14 cellular contexts compared by ENCODE assay signal in the genomic region with DNA sequence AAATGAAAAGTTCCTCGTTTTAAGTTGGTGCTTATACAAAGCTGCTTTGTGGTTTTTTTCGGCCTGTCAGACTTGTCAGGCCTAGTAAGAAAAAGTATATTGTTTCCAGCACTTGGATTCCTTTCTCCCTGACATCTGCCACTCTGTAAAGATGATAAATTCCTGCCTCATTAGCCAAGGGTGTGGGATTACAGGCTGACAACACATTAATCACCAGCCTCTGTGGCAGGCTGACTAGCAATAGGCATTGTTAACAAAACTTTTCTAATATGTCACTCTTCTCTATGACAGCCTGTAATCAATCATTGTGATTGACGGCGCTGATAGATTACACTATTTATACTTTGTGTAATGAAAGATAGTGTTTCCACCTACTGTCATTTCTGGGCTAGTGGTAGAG.
A peak's percentile ranks its signal among the peaks of the same experiment; 100 is the strongest.
DNase-seq lines count a peak whose midpoint lies in the region; ATAC-seq and TF ChIP-seq lines count a peak whose summit lies in the region.
"Had no signal": no experiment of that assay in that cellular context is flagged by ENCODE, and none has a peak within 500 bp of the region (broad histone marks: within the 10 kb centered on the region; RNA-seq: fewer than 3 reads in every experiment).

No MANE protein-coding gene starts in this region.

- no peak for ATAC-seq in GM21576 (IDR thresholded peaks at IDR 0.05; ENCODE audit: unreplicated experiment)
- ATAC-seq: A549, WTC11 had no signal

- no peak for TF ChIP-seq CTCF in retinal pigment epithelial cell (conservative IDR thresholded peaks at IDR 0.05; ENCODE audit: low read depth, low read length)

- H3K4me3 ChIP-seq in retinal pigment epithelial cell (ENCODE audit: low read length), result no peak overlapping the region
- H3K4me3 ChIP-seq: A549 had no signal

- DNase-seq in NCI-H1417 (lab: John Stamatoyannopoulos, UW), result peak; percentile 12 to 61 (median 18)
- DNase-seq in NCI-H1417 treated with DMSO at 0.1 percent for 48 hours (lab: John Stamatoyannopoulos, UW), result no peak
- DNase-seq in NCI-H748 (lab: John Stamatoyannopoulos, UW; ENCODE audit: unreplicated experiment), result peak; percentile 52
- peak; percentile 46 for DNase-seq in fibroblast of peridontal ligament (ENCODE audit: extremely low read depth)
- DNase-seq in retinal pigment epithelial cell (ENCODE audit: low read depth), result peak; percentile 82
- DNase-seq in NK-92 treated with Interleukin-12 subunit alpha and Interleukin-12 subunit beta, amount 100 ng/mL, for 24 hours (lab: John Stamatoyannopoulos, UW), result no peak
- DNase-seq in stimulated activated CD4-positive, alpha-beta T cell treated with anti-CD3 and anti-CD28 coated beads, Interleukin-2, amount 100 ng/mL, for 24 hours, result no peak
- DNase-seq: Calu3; effector CD4-positive, alpha-beta T cell; hypothalamus; retina had no signal

Comparison
In these comparisons a context has a peak if more than half of its experiments do, and no peak if none do; other contexts are left out.
1. DNase-seq: peak in NCI-H1417 (3 of 3), NCI-H748 (single experiment), fibroblast of peridontal ligament (single experiment) and retinal pigment epithelial cell (single experiment); none in NCI-H1417 treated with DMSO at 0.1 percent for 48 hours (single experiment), NK-92 treated with Interleukin-12 subunit alpha and Interleukin-12 subunit beta, amount 100 ng/mL, for 24 hours (single experiment) and stimulated activated CD4-positive, alpha-beta T cell treated with anti-CD3 and anti-CD28 coated beads, Interleukin-2, amount 100 ng/mL, for 24 hours (0 of 2).